ENCODE assay signal across 23 cellular contexts in the genomic region with DNA sequence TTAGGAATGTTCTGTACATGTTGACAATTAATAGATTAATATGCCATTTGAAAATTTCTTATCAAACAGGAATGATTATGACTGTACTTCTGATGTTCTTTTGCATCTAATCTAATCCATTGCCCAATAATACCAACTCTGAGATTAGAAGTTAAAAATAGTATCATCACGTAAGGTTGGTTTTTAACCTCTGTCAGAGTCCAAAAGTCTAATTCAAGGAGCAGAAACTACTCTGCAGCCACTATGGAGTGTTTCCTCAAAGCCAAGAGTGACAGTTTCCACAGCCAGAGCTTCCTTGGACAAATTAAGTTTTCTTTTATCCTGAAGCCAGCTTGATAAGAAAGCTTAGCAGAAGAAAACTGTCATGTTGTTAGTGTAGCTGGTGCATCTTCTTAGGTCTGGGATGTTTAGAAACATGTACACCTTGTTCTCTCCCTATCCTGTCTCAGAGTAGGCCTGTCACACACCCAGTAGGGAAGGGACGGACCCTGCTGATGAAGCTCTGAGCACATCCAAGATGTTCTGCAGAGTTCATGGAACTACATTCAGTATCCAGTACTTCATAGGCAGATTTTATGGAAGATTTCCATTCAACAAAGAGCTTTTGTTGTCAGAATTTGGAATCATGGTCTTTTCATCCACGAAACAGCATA.
"Had no signal": no experiment of that assay in that cellular context is flagged by ENCODE, and none has a peak within 500 bp of the region (broad histone marks: within the 10 kb centered on the region; RNA-seq: fewer than 3 reads in every experiment).

No MANE protein-coding gene starts in this region.

- H3K4me2 ChIP-seq: KMS-11 had no signal

- H3K27ac ChIP-seq: KMS-11, SJSA1, SK-N-MC had no signal

- H3K27ac Mint-ChIP-seq: IgD-negative memory B cell had no signal

- H3K4me3 ChIP-seq: K562, SJSA1, SK-N-MC had no signal

- ATAC-seq: K562 had no signal

- H3K9ac ChIP-seq: KMS-11 had no signal

- DNase-seq: Kasumi-1, MM.1S, NCI-H1092 treated with DMSO at 0.1 percent for 48 hours, NCI-H1436, NCI-H187, NCI-H2029, NCI-H2081 treated with DMSO at 0.1 percent for 48 hours, NCI-H2171, NCI-H226, NCI-H446, NCI-H510A, NCI-H524 treated with DMSO at 0.1 percent for 48 hours, NCI-H69, NCI-H774, Right ventricle myocardium superior, RPMI8226, SIG-M5 had no signal

- H3K4me3 Mint-ChIP-seq: IgD-negative memory B cell had no signal

- H3K4me1 ChIP-seq: SJSA1 had no signal

- FAIRE-seq: K562, RCC 7860 had no signal

- H3K36me3 ChIP-seq: SJSA1 had no signal

- H3K27me3 Mint-ChIP-seq: IgD-negative memory B cell had no signal

- H3K27me3 ChIP-seq: SJSA1 had no signal

- H3K9me3 ChIP-seq: SJSA1 had no signal
